ENCODE assay signal across 8 cellular contexts in genomic region chr16:589658-590159, GRCh38. TPM values are rescaled to one million over a fixed set of nuclear protein-coding genes. Genes with fewer than 3 reads are reported as not detected.
DNase-seq lines count a peak whose midpoint lies in the region; ATAC-seq, FAIRE-seq and TF ChIP-seq lines count a peak whose summit lies in the region.

Gene RAB40C (plus strand): TSS chr16:590066. CDS start chr16:590292, 226 bp downstream.

- FAIRE-seq in bronchial epithelial cell (lab: Jason Lieb, UNC) = no peak

- ATAC-seq in GM18909 (IDR thresholded peaks at IDR 0.05; ENCODE audit: poor library complexity, unreplicated experiment) (peak; percentile 74), HG03175 (IDR thresholded peaks at IDR 0.05; ENCODE audit: unreplicated experiment) (peak; percentile 77), WTC11 (peak; percentile 91)

- H3K9me3 Mint-ChIP-seq in WTC11 = no peaks in the 10 kb centered on the region
- no peaks in the 10 kb centered on the region for H3K9me3 Mint-ChIP-seq in immature natural killer cell

- H3K4me3 ChIP-seq in AG09309 (ENCODE audit: control insufficient read depth, low read depth, low read length) = peak within 1 kb of the TSS; percentile 83
- H3K4me3 ChIP-seq in bronchial epithelial cell (ENCODE audit: low read depth, low read length) = peak within 1 kb of the TSS; percentile 82

- H3K36me3 Mint-ChIP-seq in WTC11 = peaks cover 2% of the 10 kb centered on the region
- H3K36me3 Mint-ChIP-seq in immature natural killer cell = no peaks in the 10 kb centered on the region

- H3K36me3 ChIP-seq in bronchial epithelial cell (ENCODE audit: control insufficient read depth, insufficient read depth, low read length) = peaks cover 2% of the 10 kb centered on the region

- H3K4me1 Mint-ChIP-seq in WTC11 (peaks cover 20% of the 10 kb centered on the region), immature natural killer cell (peaks cover 33 to 42% of the 10 kb centered on the region in 2 donors)

- POLR2A ChIA-PET in WTC11 (lab: Charles Lee) = no interaction called here

- CTCF ChIA-PET in WTC11 (lab: Charles Lee) = interaction anchor here (0.9 to 1.6 kb wide), 10 partner anchors 10 to 78 kb away, joined by 3 to 7 read pairs (median 4); partner anchors contain the start of genes RHOT2 and WDR90

- H3K27me3 Mint-ChIP-seq in WTC11 (ENCODE audit: low read depth) = peaks cover 44% of the 10 kb centered on the region
- peaks cover 11 to 23% (median 15%) of the 10 kb centered on the region in 3 donors for H3K27me3 Mint-ChIP-seq in immature natural killer cell (ENCODE audit: low read depth in 3 of 3)

- DNase-seq in AG09309 (ENCODE audit: low read depth) (peak; percentile 93), NCI-H2227 treated with DMSO at 0.1 percent for 48 hours (lab: John Stamatoyannopoulos, UW) (peak; percentile 97), WTC11 (ENCODE audit: low spot score) (peak; percentile 98), bronchial epithelial cell (ENCODE audit: low read depth) (peak; percentile 85), immature natural killer cell (peak; percentile 99), smooth muscle cell of the brain vasculature (ENCODE audit: low read depth, low spot score) (peak; percentile 96)

- peak within 1 kb of the TSS; percentile 98 for H3K4me3 Mint-ChIP-seq in WTC11
- H3K4me3 Mint-ChIP-seq in immature natural killer cell = peak within 1 kb of the TSS; percentile 93 to 100 (median 98)

- no peaks in the 10 kb centered on the region for H3K27me3 ChIP-seq in bronchial epithelial cell (ENCODE audit: control insufficient read depth, insufficient read depth, low read length)

- peak; percentile 19 for TF ChIP-seq CTCF in AG09309 (IDR thresholded peaks at IDR 0.05; ENCODE audit: control insufficient read depth, insufficient read depth, low read depth, low read length, missing control alignments)
- no peak for TF ChIP-seq CTCF in WTC11 (IDR thresholded peaks at IDR 0.05)
- TF ChIP-seq CTCF in bronchial epithelial cell (IDR thresholded peaks at IDR 0.05; ENCODE audit: insufficient read depth, low read length, severe bottlenecking) = no peak

- H3K27ac Mint-ChIP-seq in WTC11 (peak within 1 kb of the TSS; percentile 100), immature natural killer cell (peak within 1 kb of the TSS; percentile 93 to 100 (median 100))

TF ChIP-seq in WTC11, 78 proteins besides CTCF, POLR2A, EP300 and RAD21:
- TF ChIP-seq NFYB (CRISPR knock-in tag; conservative IDR thresholded peaks at IDR 0.05; ENCODE audit: low read depth) (peak; percentile 90), SP1 (CRISPR knock-in tag; conservative IDR thresholded peaks at IDR 0.05) (peak; percentile 49), FOXP1 (CRISPR knock-in tag; IDR thresholded peaks at IDR 0.05; ENCODE audit: borderline replicate concordance) (no peak), STAT6 (CRISPR knock-in tag; conservative IDR thresholded peaks at IDR 0.05; ENCODE audit: low read depth) (no peak), ZNF263 (CRISPR knock-in tag; IDR thresholded peaks at IDR 0.05; ENCODE audit: low read depth) (no peak), NFE2L1 (CRISPR knock-in tag; IDR thresholded peaks at IDR 0.05) (no peak), ZNF232 (CRISPR knock-in tag; IDR thresholded peaks at IDR 0.05) (no peak), NR2C2 (CRISPR knock-in tag; IDR thresholded peaks at IDR 0.05) (no peak), MYBL2 (CRISPR knock-in tag; IDR thresholded peaks at IDR 0.05) (no peak), CREB1 (CRISPR knock-in tag; IDR thresholded peaks at IDR 0.05) (no peak), ARID4B (CRISPR knock-in tag; IDR thresholded peaks at IDR 0.05; ENCODE audit: borderline replicate concordance) (no peak), ZNF423 (CRISPR knock-in tag; IDR thresholded peaks at IDR 0.05) (no peak), ZBTB43 (CRISPR knock-in tag; IDR thresholded peaks at IDR 0.05) (no peak)

RNA-seq across cellular contexts. Expression of gene RAB40C, which starts in this region (rescaled TPM):
- total RNA-seq in WTC11 (2021) (22.5 to 28.0 TPM (median 26.2 TPM) in 3 replicates), bronchial epithelial cell (10.8 and 16.8 TPM in 2 replicates)
- 10 to 100 TPM in 1 of 3 donors, 1 to 10 TPM in 2; 4.6 to 17.5 (median 5.8) TPM for polyA plus RNA-seq in immature natural killer cell

Comparison
In these comparisons a context has a peak if more than half of its experiments do, and no peak if none do; other contexts are left out.
1. Peak in every context shown above with its lines: DNase-seq, ATAC-seq and H3K4me3 ChIP-seq.